Comparison of ENCODE assay signal across 13 cellular contexts in the genomic region with DNA sequence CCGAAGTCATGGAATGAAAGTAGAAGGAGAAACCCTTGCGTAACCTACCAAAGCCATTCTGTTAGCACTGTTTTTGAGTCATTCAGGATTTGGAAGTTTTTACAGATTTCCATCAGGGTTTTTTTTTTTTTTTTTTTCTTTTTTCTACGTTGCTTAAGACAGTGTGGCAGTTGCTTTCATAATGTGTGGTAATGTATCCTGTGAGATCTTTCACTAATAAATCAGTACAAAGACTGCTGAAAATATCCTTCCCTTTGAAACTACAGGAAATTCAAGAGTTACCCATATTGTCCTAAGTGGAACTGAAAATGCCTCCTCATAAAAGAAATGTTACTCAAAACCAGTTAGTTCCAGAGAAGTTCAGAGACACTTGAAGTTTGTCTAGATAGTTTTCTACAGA.
DNase-seq lines count a peak whose midpoint lies in the region; ATAC-seq and TF ChIP-seq lines count a peak whose summit lies in the region.
"Had no signal": no experiment of that assay in that cellular context is flagged by ENCODE, and none has a peak within 500 bp of the region (broad histone marks: within the 10 kb centered on the region; RNA-seq: fewer than 3 reads in every experiment).

No MANE protein-coding gene starts in this region.

- H3K27me3 ChIP-seq in heart left ventricle (no peaks in the 10 kb centered on the region), skeletal muscle tissue (ENCODE audit: control insufficient read depth in 3 of 3, insufficient read depth in 3 of 3, low read length in 3 of 3) (no peaks in the 10 kb centered on the region)
- no peaks in the 10 kb centered on the region for H3K27me3 ChIP-seq in naive thymus-derived CD4-positive, alpha-beta T cell (ENCODE audit: control insufficient read depth in 2 of 2, insufficient read depth in 2 of 2, low read length in 2 of 2)
- H3K27me3 ChIP-seq: pancreas had no signal

- peak overlapping the region in 2 of 12 donors; percentile 8 to 36 for H3K4me3 ChIP-seq in heart left ventricle
- no peak overlapping the region for H3K4me3 ChIP-seq in skeletal muscle tissue (ENCODE audit: low read length in 3 of 3)
- H3K4me3 ChIP-seq in naive thymus-derived CD4-positive, alpha-beta T cell (ENCODE audit: low read length), result no peak overlapping the region
- H3K4me3 ChIP-seq: pancreas had no signal

- POLR2A ChIA-PET in naive thymus-derived CD4-positive, alpha-beta T cell (lab: Charles Lee), result no interaction called here

- H3K9ac ChIP-seq in skeletal muscle tissue (ENCODE audit: low read depth in 1 of 3, low read length in 3 of 3), result no peak overlapping the region

- DNase-seq in GM04503 (ENCODE audit: low read depth), result peak; percentile 49
- DNase-seq in T-helper 17 cell, result no peak
- DNase-seq in heart left ventricle, result no peak
- DNase-seq in naive thymus-derived CD4-positive, alpha-beta T cell, result no peak
- DNase-seq in T1000 (lab: John Stamatoyannopoulos, UW), result no peak
- DNase-seq: activated CD8-positive, alpha-beta memory T cell treated with anti-CD3 and anti-CD28 coated beads, Interleukin-2, amount 10 ng/mL, durations not matched to agents 7 days and 5 days; CD4-positive, alpha-beta T cell; pancreas; stimulated activated naive B cell treated with anti-CD40 and anti-IgM and Interleukin-4, amounts not matched to agents 10 μg/mL and 1 μg/mL and 100 μg/mL, for 72 hours had no signal

- peaks cover 3% of the 10 kb centered on the region for H3K4me1 Mint-ChIP-seq in T-helper 17 cell
- peaks cover 0 to 9% (median 4%) of the 10 kb centered on the region in 7 donors for H3K4me1 Mint-ChIP-seq in naive thymus-derived CD4-positive, alpha-beta T cell

- 69 to 84% (median 72%) methylated on average over 3 of the region's 3 CpGs for WGBS in heart left ventricle, 4 donors

- H3K27ac ChIP-seq in heart left ventricle (peak overlapping the region in 11 of 12 donors; percentile 14 to 85 (median 35)), skeletal muscle tissue (ENCODE audit: low read depth, low read length) (peak overlapping the region; percentile 41)
- H3K27ac ChIP-seq in naive thymus-derived CD4-positive, alpha-beta T cell (ENCODE audit: low read depth, low read length), result no peak overlapping the region
- H3K27ac ChIP-seq: pancreas had no signal

- peak overlapping the region; percentile 16 for H3K27ac Mint-ChIP-seq in T-helper 17 cell
- no peak overlapping the region for H3K27ac Mint-ChIP-seq in naive thymus-derived CD4-positive, alpha-beta T cell
- H3K27ac Mint-ChIP-seq: activated CD8-positive, alpha-beta memory T cell treated with anti-CD3 and anti-CD28 coated beads, Interleukin-2, amount 10 ng/mL, durations not matched to agents 7 days and 5 days; activated naive CD8-positive, alpha-beta T cell; CD4-positive, alpha-beta T cell; stimulated activated naive B cell treated with anti-CD40 and anti-IgM and Interleukin-4, amounts not matched to agents 10 μg/mL and 1 μg/mL and 100 μg/mL, for 72 hours had no signal

- H3K9me3 Mint-ChIP-seq in naive thymus-derived CD4-positive, alpha-beta T cell, result no peaks in the 10 kb centered on the region
- H3K9me3 Mint-ChIP-seq: CD4-positive, alpha-beta T cell; stimulated activated naive B cell treated with anti-CD40 and anti-IgM and Interleukin-4, amounts not matched to agents 10 μg/mL and 1 μg/mL and 100 μg/mL, for 72 hours had no signal

- peaks cover 6 to 65% (median 33%) of the 10 kb centered on the region in 12 donors for H3K4me1 ChIP-seq in heart left ventricle
- H3K4me1 ChIP-seq in skeletal muscle tissue (ENCODE audit: control insufficient read depth in 3 of 3, insufficient read depth in 3 of 3, low read length in 3 of 3), result peaks cover 2 to 8% (median 7%) of the 10 kb centered on the region in 3 donors
- H3K4me1 ChIP-seq in naive thymus-derived CD4-positive, alpha-beta T cell (ENCODE audit: control insufficient read depth in 2 of 2, insufficient read depth in 2 of 2, low read length in 2 of 2), result no peaks in the 10 kb centered on the region

- intact Hi-C loops in heart left ventricle (cut with DNase I), result no loop called here
- intact Hi-C loops in naive thymus-derived CD4-positive, alpha-beta T cell (cut with micrococcal nuclease), result no loop called here

- no peaks in the 10 kb centered on the region for H3K36me3 Mint-ChIP-seq in T-helper 17 cell (ENCODE audit: low read depth)
- peaks cover 0 to 13% (median 3%) of the 10 kb centered on the region in 5 donors for H3K36me3 Mint-ChIP-seq in naive thymus-derived CD4-positive, alpha-beta T cell

- TF ChIP-seq POLR2A in heart left ventricle (IDR thresholded peaks at IDR 0.05) (no peak), GM18505 (IDR thresholded peaks at IDR 0.05; ENCODE audit: borderline replicate concordance, extremely low read depth, insufficient read depth, insufficient read length) (no peak)

- ATAC-seq in T-helper 17 cell, result no peak
- peak; percentile 5 to 49 (median 39) for ATAC-seq in heart left ventricle
- ATAC-seq in GM18505 (IDR thresholded peaks at IDR 0.05; ENCODE audit: unreplicated experiment), result no peak
- ATAC-seq in naive thymus-derived CD4-positive, alpha-beta T cell, result no peak
- no peak for ATAC-seq in GM18867 (IDR thresholded peaks at IDR 0.05; ENCODE audit: unreplicated experiment)
- ATAC-seq: activated CD8-positive, alpha-beta memory T cell treated with anti-CD3 and anti-CD28 coated beads, Interleukin-2, amount 10 ng/mL, durations not matched to agents 7 days and 5 days had no signal

- no peak overlapping the region for H3K4me3 Mint-ChIP-seq in T-helper 17 cell
- H3K4me3 Mint-ChIP-seq in naive thymus-derived CD4-positive, alpha-beta T cell, result no peak overlapping the region
- H3K4me3 Mint-ChIP-seq: activated CD8-positive, alpha-beta memory T cell treated with anti-CD3 and anti-CD28 coated beads, Interleukin-2, amount 10 ng/mL, durations not matched to agents 7 days and 5 days; activated naive CD8-positive, alpha-beta T cell; CD4-positive, alpha-beta T cell; stimulated activated naive B cell treated with anti-CD40 and anti-IgM and Interleukin-4, amounts not matched to agents 10 μg/mL and 1 μg/mL and 100 μg/mL, for 72 hours had no signal

- CTCF ChIA-PET in naive thymus-derived CD4-positive, alpha-beta T cell (lab: Charles Lee), result no interaction called here

- TF ChIP-seq CTCF in heart left ventricle (IDR thresholded peaks at IDR 0.05), result no peak

- H3K36me3 ChIP-seq in heart left ventricle, result peaks cover 0 to 25% (median 0%) of the 10 kb centered on the region in 9 donors
- peaks cover 0 to 5% (median 0%) of the 10 kb centered on the region in 3 donors for H3K36me3 ChIP-seq in skeletal muscle tissue (ENCODE audit: control insufficient read depth in 3 of 3, insufficient read depth in 3 of 3, low read length in 3 of 3)
- no peaks in the 10 kb centered on the region for H3K36me3 ChIP-seq in naive thymus-derived CD4-positive, alpha-beta T cell (ENCODE audit: control insufficient read depth in 2 of 3, insufficient read depth in 3 of 3, low read length in 3 of 3)
- H3K36me3 ChIP-seq: pancreas had no signal

- H3K27me3 Mint-ChIP-seq in T-helper 17 cell, result no peaks in the 10 kb centered on the region
- H3K27me3 Mint-ChIP-seq in naive thymus-derived CD4-positive, alpha-beta T cell, result no peaks in the 10 kb centered on the region
- H3K27me3 Mint-ChIP-seq: activated CD8-positive, alpha-beta memory T cell treated with anti-CD3 and anti-CD28 coated beads, Interleukin-2, amount 10 ng/mL, durations not matched to agents 7 days and 5 days; activated naive CD8-positive, alpha-beta T cell; CD4-positive, alpha-beta T cell; stimulated activated naive B cell treated with anti-CD40 and anti-IgM and Interleukin-4, amounts not matched to agents 10 μg/mL and 1 μg/mL and 100 μg/mL, for 72 hours had no signal

- H3K9me3 ChIP-seq in T-helper 17 cell (ENCODE audit: control insufficient read depth, low read length, poor library complexity, severe bottlenecking) (no peaks in the 10 kb centered on the region), heart left ventricle (no peaks in the 10 kb centered on the region), skeletal muscle tissue (ENCODE audit: control insufficient read depth in 3 of 3, low read length in 3 of 3) (no peaks in the 10 kb centered on the region)
- no peaks in the 10 kb centered on the region for H3K9me3 ChIP-seq in naive thymus-derived CD4-positive, alpha-beta T cell (ENCODE audit: control insufficient read depth in 2 of 3, low read length in 3 of 3)
- H3K9me3 ChIP-seq: pancreas had no signal

Comparison
In these comparisons a context has a peak if more than half of its experiments do, and no peak if none do; other contexts are left out.
1. ATAC-seq: peak in heart left ventricle (4 of 4); none in T-helper 17 cell (single experiment), GM18505 (single experiment), naive thymus-derived CD4-positive, alpha-beta T cell (single experiment) and GM18867 (single experiment).